ENCODE assay signal across 27 cellular contexts in the genomic region with DNA sequence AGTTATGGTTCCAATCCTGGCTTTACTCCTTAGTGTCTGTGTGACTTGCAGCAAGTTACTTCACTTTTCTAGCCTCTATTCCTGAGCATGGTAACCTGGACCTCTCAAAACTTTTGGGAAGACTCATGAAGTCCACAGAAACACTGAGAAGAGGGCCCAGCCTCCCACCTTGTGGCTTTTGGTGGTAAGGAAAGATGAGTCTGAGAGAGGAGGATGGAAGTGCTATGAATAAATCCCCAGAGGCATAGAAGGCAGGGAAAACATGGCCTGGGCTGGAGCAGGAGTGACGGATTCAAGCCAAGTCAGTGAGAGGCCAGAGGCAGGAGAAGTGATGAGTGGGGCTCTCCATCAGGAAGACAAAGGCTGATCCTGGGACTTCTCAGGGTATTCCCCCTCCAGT. TPM values are rescaled to one million over a fixed set of nuclear protein-coding genes. Genes with fewer than 3 reads are reported as not detected.
DNase-seq lines count a peak whose midpoint lies in the region; ATAC-seq and TF ChIP-seq lines count a peak whose summit lies in the region.
"Had no signal": no experiment of that assay in that cellular context is flagged by ENCODE, and none has a peak within 500 bp of the region (broad histone marks: within the 10 kb centered on the region; RNA-seq: fewer than 3 reads in every experiment).

No MANE protein-coding gene starts in this region.

- no peak for ATAC-seq in GM18520 (IDR thresholded peaks at IDR 0.05; ENCODE audit: unreplicated experiment)
- ATAC-seq: HepG2, K562, Right ventricle myocardium inferior had no signal

- no peak overlapping the region for H3K4me3 ChIP-seq in fibroblast of the aortic adventitia (ENCODE audit: low read depth, low read length)
- H3K4me3 ChIP-seq: K562, Peyer's patch, SJSA1 had no signal

- intact Hi-C loops in posterior cingulate gyrus (cut with DNase I): no loop called here

- DNase-seq in ELF-1 (ENCODE audit: low read depth, low spot score): peak; percentile 2
- peak; percentile 53 for DNase-seq in M059J (ENCODE audit: low read depth)
- DNase-seq in fibroblast of the aortic adventitia (ENCODE audit: low read depth): peak; percentile 43
- no peak for DNase-seq in activated CD4-positive, CD25-positive, alpha-beta regulatory T cell treated with anti-CD3 and anti-CD28 coated beads, Interleukin-2, amount 50 U/mL, for 72 hours
- DNase-seq in posterior cingulate gyrus: no peak
- DNase-seq in retina: no peak
- DNase-seq: ACHN; AML-193; C1 segment of cervical spinal cord; CD8-positive, alpha-beta memory T cell; GF-D8; NCI-H1105; NCI-H146; NCI-H2029; NCI-H226; NCI-H510A treated with DMSO at 0.1 percent for 48 hours; NCI-H774; NK-92 treated with Interleukin-12 subunit alpha and Interleukin-12 subunit beta, amount 100 ng/mL, for 24 hours; Peyer's patch had no signal

- peak; percentile 24 for TF ChIP-seq CTCF in fibroblast of the aortic adventitia (IDR thresholded peaks at IDR 0.05; ENCODE audit: insufficient read depth, low read length)

RNA-seq across cellular contexts. Expression of a gene that starts 10.9 kb away (rescaled TPM):
- total RNA-seq in M059J (2014; rRNA removed; shearing (Covaris generic)): 0.10 and 0.64 TPM in 2 replicates
- total RNA-seq in fibroblast of the aortic adventitia (ENCODE audit: low replicate concordance): not detected in 2 replicates
- total RNA-seq: CD8-positive, alpha-beta memory T cell; Daoy; H4; HepG2; HT-29; Peyer's patch; Right ventricle myocardium inferior; SJSA1 had no signal

Comparison
In these comparisons a context has a peak if more than half of its experiments do, and no peak if none do; other contexts are left out.
1. DNase-seq: peak in ELF-1 (single experiment), M059J (single experiment) and fibroblast of the aortic adventitia (single experiment); none in activated CD4-positive, CD25-positive, alpha-beta regulatory T cell treated with anti-CD3 and anti-CD28 coated beads, Interleukin-2, amount 50 U/mL, for 72 hours (single experiment), posterior cingulate gyrus (0 of 10) and retina (single experiment).